Comparison of ENCODE assay signal across 8 cellular contexts in genomic region chr6:27757307-27757706, GRCh38.
DNase-seq lines count a peak whose midpoint lies in the region; ATAC-seq and TF ChIP-seq lines count a peak whose summit lies in the region.

No MANE protein-coding gene starts in this region.

- peak overlapping the region; percentile 90 for H3K27ac Mint-ChIP-seq in activated naive CD4-positive, alpha-beta T cell treated with anti-CD3 and anti-CD28 coated beads, Interleukin-2, amount 50 U/mL, for 72 hours
- H3K27ac Mint-ChIP-seq in stimulated activated effector memory CD8-positive, alpha-beta T cell treated with anti-CD3 and anti-CD28 coated beads, Interleukin-12 subunit alpha, Interleukin-12 subunit beta, amount 100 ng/mL, for 72 hours, result peak overlapping the region; percentile 78

- H3K79me2 ChIP-seq in DND-41 (ENCODE audit: insufficient read depth, low read length), result peaks cover 13% of the 10 kb centered on the region

- no peaks in the 10 kb centered on the region for H4K20me1 ChIP-seq in DND-41 (ENCODE audit: insufficient read depth, low read length)

- peaks cover 11 to 12% of the 10 kb centered on the region in 2 donors for H3K36me3 Mint-ChIP-seq in activated naive CD4-positive, alpha-beta T cell treated with anti-CD3 and anti-CD28 coated beads, Interleukin-2, amount 50 U/mL, for 72 hours
- H3K36me3 Mint-ChIP-seq in stimulated activated effector memory CD8-positive, alpha-beta T cell treated with anti-CD3 and anti-CD28 coated beads, Interleukin-12 subunit alpha, Interleukin-12 subunit beta, amount 100 ng/mL, for 72 hours, result peaks cover 20% of the 10 kb centered on the region

- peak overlapping the region; percentile 67 for H3K4me2 ChIP-seq in DND-41 (ENCODE audit: insufficient read depth, low read length)

- H3K4me3 ChIP-seq in DND-41 (ENCODE audit: low read depth in 1 of 2, low read length in 2 of 2), result peak overlapping the region; percentile 65 to 72; a peak in 3 of 4 replicates

- H3K9me3 Mint-ChIP-seq in activated naive CD4-positive, alpha-beta T cell treated with anti-CD3 and anti-CD28 coated beads, Interleukin-2, amount 50 U/mL, for 72 hours, result no peaks in the 10 kb centered on the region
- no peaks in the 10 kb centered on the region for H3K9me3 Mint-ChIP-seq in stimulated activated effector memory CD8-positive, alpha-beta T cell treated with anti-CD3 and anti-CD28 coated beads, Interleukin-12 subunit alpha, Interleukin-12 subunit beta, amount 100 ng/mL, for 72 hours

- ATAC-seq in DND-41 (ENCODE audit: insufficient read depth, low read depth), result peak; percentile 69
- ATAC-seq in activated naive CD4-positive, alpha-beta T cell treated with anti-CD3 and anti-CD28 coated beads, Interleukin-2, amount 50 U/mL, for 72 hours, result peak; percentile 24 to 39
- peak; percentile 27 for ATAC-seq in stimulated activated effector memory CD8-positive, alpha-beta T cell treated with anti-CD3 and anti-CD28 coated beads, Interleukin-12 subunit alpha, Interleukin-12 subunit beta, amount 100 ng/mL, for 72 hours
- ATAC-seq in GM18861 (IDR thresholded peaks at IDR 0.05; ENCODE audit: unreplicated experiment), result no peak
- ATAC-seq in HG03378 (IDR thresholded peaks at IDR 0.05; ENCODE audit: unreplicated experiment), result no peak
- ATAC-seq in SK-N-SH treated with all-trans-retinoic acid at 6 μM for 48 hours, result no peak

- peak overlapping the region; percentile 86 for H3K27ac ChIP-seq in DND-41 (ENCODE audit: low read length)

- H3K36me3 ChIP-seq in DND-41 (ENCODE audit: insufficient read depth, low read length), result no peaks in the 10 kb centered on the region

- no peaks in the 10 kb centered on the region for H3K27me3 ChIP-seq in DND-41 (ENCODE audit: insufficient read depth, low read length, poor library complexity)

- peaks cover 35% of the 10 kb centered on the region for H3K4me1 Mint-ChIP-seq in stimulated activated effector memory CD8-positive, alpha-beta T cell treated with anti-CD3 and anti-CD28 coated beads, Interleukin-12 subunit alpha, Interleukin-12 subunit beta, amount 100 ng/mL, for 72 hours

- peak overlapping the region; percentile 87 for H3K9ac ChIP-seq in DND-41 (ENCODE audit: low read depth, low read length)

- peak; percentile 80 for DNase-seq in DND-41
- peak; percentile 56 for DNase-seq in NCI-H2227 treated with DMSO at 0.1 percent for 48 hours (lab: John Stamatoyannopoulos, UW)
- DNase-seq in activated naive CD4-positive, alpha-beta T cell treated with anti-CD3 and anti-CD28 coated beads, Interleukin-2, amount 50 U/mL, for 72 hours (ENCODE audit: low spot score in 2 of 2), result peak; percentile 56 to 69
- DNase-seq in left kidney (ENCODE audit: low read depth, low spot score), result peak; percentile 83
- DNase-seq in stimulated activated effector memory CD8-positive, alpha-beta T cell treated with anti-CD3 and anti-CD28 coated beads, Interleukin-12 subunit alpha, Interleukin-12 subunit beta, amount 100 ng/mL, for 72 hours (ENCODE audit: low spot score in 2 of 2), result peak; percentile 38 to 72

- peaks cover 40% of the 10 kb centered on the region for H3K4me1 ChIP-seq in DND-41 (ENCODE audit: insufficient read depth, low read length)

- H2AFZ ChIP-seq in DND-41 (ENCODE audit: low read depth, low read length), result peak overlapping the region; percentile 80

- H3K4me3 Mint-ChIP-seq in stimulated activated effector memory CD8-positive, alpha-beta T cell treated with anti-CD3 and anti-CD28 coated beads, Interleukin-12 subunit alpha, Interleukin-12 subunit beta, amount 100 ng/mL, for 72 hours, result peak overlapping the region; percentile 78

- peak; percentile 6 for TF ChIP-seq CTCF in DND-41 (IDR thresholded peaks at IDR 0.05; ENCODE audit: borderline replicate concordance, extremely low read depth, low read length, poor library complexity, severe bottlenecking)

- no peaks in the 10 kb centered on the region for H3K9me3 ChIP-seq in DND-41 (ENCODE audit: insufficient read depth, low read length, severe bottlenecking)

TF ChIP-seq in SK-N-SH treated with all-trans-retinoic acid at 6 μM for 48 hours, 23 proteins besides CTCF, POLR2A, EP300 and RAD21:
- TF ChIP-seq CSDC2 (CRISPR knock-in tag; IDR thresholded peaks at IDR 0.05) (no peak), ZNF70 (CRISPR knock-in tag; IDR thresholded peaks at IDR 0.05) (no peak), POU6F1 (CRISPR knock-in tag; IDR thresholded peaks at IDR 0.05; ENCODE audit: borderline replicate concordance, low read depth) (no peak), PPARA (CRISPR knock-in tag; IDR thresholded peaks at IDR 0.05; ENCODE audit: borderline replicate concordance) (no peak), SNAI2 (CRISPR knock-in tag; IDR thresholded peaks at IDR 0.05) (no peak), ARNTL (CRISPR knock-in tag; IDR thresholded peaks at IDR 0.05; ENCODE audit: borderline replicate concordance, low read depth) (no peak), ZFP3 (CRISPR knock-in tag; IDR thresholded peaks at IDR 0.05) (no peak), CREB5 (CRISPR knock-in tag; IDR thresholded peaks at IDR 0.05; ENCODE audit: low read depth) (no peak), BACH2 (CRISPR knock-in tag; IDR thresholded peaks at IDR 0.05; ENCODE audit: borderline replicate concordance) (no peak), OSR1 (CRISPR knock-in tag; IDR thresholded peaks at IDR 0.05) (no peak), GLIS3 (CRISPR knock-in tag; IDR thresholded peaks at IDR 0.05) (no peak)
TF ChIP-seq in SK-N-SH treated with all-trans-retinoic acid at 6 μM for 48 hours: peak in this region for 0.

Comparison
In these comparisons a context has a peak if more than half of its experiments do, and no peak if none do; other contexts are left out.
1. ATAC-seq: peak in DND-41 (single experiment), activated naive CD4-positive, alpha-beta T cell treated with anti-CD3 and anti-CD28 coated beads, Interleukin-2, amount 50 U/mL, for 72 hours (2 of 2) and stimulated activated effector memory CD8-positive, alpha-beta T cell treated with anti-CD3 and anti-CD28 coated beads, Interleukin-12 subunit alpha, Interleukin-12 subunit beta, amount 100 ng/mL, for 72 hours (single experiment); none in GM18861 (single experiment), HG03378 (single experiment) and SK-N-SH treated with all-trans-retinoic acid at 6 μM for 48 hours (single experiment).
2. Peak in every context shown above with its lines, with median percentiles within 50 percentile points of each other: DNase-seq.